1 cellular context compared by ENCODE assay signal in the genomic region with DNA sequence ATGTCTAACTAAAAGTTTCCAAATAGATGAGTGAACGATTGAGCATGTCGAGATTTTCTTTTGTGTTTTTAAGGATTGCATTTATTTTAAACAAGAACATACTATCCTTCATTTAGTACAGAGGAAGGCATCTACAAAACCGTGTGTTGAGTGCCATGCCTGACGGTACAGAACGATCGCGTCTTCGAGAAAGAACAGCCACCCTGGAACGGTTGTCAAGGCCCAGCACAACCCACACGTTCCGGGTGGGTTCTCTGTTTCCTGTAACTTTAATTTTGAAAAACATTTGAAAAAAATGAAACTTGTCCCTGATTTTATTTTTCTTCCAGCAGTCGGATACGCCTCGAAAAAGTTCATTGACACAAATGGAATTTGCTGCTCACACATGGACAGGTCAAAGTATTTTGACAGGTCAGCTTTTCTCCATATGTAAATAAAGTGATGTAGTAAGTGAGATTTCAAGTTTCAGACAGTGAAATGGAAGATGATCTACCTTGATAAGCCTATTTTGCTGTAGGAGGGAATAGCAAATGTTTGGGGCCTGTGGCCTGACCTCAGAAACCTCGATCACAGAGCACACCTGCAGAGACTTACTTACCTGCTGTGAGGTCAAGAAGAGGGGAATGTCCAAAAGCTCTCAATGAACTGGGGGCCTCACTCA.
TF ChIP-seq lines count a peak whose summit lies in the region.

No MANE protein-coding gene starts in this region.

TF ChIP-seq in GM23338, 12 proteins besides CTCF, POLR2A, EP300 and RAD21 (continued from another document):
- TF ChIP-seq, protein P1, sequence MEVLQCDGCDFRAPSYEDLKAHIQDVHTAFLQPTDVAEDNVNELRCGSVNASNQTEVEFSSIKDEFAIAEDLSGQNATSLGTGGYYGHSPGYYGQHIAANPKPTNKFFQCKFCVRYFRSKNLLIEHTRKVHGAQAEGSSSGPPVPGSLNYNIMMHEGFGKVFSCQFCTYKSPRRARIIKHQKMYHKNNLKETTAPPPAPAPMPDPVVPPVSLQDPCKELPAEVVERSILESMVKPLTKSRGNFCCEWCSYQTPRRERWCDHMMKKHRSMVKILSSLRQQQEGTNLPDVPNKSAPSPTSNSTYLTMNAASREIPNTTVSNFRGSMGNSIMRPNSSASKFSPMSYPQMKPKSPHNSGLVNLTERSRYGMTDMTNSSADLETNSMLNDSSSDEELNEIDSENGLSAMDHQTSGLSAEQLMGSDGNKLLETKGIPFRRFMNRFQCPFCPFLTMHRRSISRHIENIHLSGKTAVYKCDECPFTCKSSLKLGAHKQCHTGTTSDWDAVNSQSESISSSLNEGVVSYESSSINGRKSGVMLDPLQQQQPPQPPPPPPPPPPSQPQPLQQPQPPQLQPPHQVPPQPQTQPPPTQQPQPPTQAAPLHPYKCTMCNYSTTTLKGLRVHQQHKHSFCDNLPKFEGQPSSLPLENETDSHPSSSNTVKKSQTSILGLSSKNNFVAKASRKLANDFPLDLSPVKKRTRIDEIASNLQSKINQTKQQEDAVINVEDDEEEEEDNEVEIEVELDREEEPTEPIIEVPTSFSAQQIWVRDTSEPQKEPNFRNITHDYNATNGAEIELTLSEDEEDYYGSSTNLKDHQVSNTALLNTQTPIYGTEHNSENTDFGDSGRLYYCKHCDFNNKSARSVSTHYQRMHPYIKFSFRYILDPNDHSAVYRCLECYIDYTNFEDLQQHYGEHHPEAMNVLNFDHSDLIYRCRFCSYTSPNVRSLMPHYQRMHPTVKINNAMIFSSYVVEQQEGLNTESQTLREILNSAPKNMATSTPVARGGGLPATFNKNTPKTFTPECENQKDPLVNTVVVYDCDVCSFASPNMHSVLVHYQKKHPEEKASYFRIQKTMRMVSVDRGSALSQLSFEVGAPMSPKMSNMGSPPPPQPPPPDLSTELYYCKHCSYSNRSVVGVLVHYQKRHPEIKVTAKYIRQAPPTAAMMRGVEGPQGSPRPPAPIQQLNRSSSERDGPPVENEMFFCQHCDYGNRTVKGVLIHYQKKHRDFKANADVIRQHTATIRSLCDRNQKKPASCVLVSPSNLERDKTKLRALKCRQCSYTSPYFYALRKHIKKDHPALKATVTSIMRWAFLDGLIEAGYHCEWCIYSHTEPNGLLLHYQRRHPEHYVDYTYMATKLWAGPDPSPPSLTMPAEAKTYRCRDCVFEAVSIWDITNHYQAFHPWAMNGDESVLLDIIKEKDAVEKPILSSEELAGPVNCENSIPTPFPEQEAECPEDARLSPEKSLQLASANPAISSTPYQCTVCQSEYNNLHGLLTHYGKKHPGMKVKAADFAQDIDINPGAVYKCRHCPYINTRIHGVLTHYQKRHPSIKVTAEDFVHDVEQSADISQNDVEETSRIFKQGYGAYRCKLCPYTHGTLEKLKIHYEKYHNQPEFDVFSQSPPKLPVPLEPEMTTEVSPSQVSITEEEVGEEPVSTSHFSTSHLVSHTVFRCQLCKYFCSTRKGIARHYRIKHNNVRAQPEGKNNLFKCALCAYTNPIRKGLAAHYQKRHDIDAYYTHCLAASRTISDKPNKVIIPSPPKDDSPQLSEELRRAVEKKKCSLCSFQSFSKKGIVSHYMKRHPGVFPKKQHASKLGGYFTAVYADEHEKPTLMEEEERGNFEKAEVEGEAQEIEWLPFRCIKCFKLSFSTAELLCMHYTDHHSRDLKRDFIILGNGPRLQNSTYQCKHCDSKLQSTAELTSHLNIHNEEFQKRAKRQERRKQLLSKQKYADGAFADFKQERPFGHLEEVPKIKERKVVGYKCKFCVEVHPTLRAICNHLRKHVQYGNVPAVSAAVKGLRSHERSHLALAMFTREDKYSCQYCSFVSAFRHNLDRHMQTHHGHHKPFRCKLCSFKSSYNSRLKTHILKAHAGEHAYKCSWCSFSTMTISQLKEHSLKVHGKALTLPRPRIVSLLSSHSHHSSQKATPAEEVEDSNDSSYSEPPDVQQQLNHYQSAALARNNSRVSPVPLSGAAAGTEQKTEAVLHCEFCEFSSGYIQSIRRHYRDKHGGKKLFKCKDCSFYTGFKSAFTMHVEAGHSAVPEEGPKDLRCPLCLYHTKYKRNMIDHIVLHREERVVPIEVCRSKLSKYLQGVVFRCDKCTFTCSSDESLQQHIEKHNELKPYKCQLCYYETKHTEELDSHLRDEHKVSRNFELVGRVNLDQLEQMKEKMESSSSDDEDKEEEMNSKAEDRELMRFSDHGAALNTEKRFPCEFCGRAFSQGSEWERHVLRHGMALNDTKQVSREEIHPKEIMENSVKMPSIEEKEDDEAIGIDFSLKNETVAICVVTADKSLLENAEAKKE (CRISPR knock-in tag; IDR thresholded peaks at IDR 0.05), result no peak
- TF ChIP-seq JUNB (IDR thresholded peaks at IDR 0.05; ENCODE audit: unreplicated experiment) (no peak), CREB1 (CRISPR knock-in tag; IDR thresholded peaks at IDR 0.05; ENCODE audit: low read depth) (no peak), POLR2AphosphoS5 (IDR thresholded peaks at IDR 0.05; ENCODE audit: low read depth) (no peak), STAT1 (IDR thresholded peaks at IDR 0.05; ENCODE audit: unreplicated experiment) (no peak), EZH2 (IDR thresholded peaks at IDR 0.05; ENCODE audit: low read depth, unreplicated experiment) (no peak)
